21 cellular contexts compared by ENCODE assay signal in the genomic region with DNA sequence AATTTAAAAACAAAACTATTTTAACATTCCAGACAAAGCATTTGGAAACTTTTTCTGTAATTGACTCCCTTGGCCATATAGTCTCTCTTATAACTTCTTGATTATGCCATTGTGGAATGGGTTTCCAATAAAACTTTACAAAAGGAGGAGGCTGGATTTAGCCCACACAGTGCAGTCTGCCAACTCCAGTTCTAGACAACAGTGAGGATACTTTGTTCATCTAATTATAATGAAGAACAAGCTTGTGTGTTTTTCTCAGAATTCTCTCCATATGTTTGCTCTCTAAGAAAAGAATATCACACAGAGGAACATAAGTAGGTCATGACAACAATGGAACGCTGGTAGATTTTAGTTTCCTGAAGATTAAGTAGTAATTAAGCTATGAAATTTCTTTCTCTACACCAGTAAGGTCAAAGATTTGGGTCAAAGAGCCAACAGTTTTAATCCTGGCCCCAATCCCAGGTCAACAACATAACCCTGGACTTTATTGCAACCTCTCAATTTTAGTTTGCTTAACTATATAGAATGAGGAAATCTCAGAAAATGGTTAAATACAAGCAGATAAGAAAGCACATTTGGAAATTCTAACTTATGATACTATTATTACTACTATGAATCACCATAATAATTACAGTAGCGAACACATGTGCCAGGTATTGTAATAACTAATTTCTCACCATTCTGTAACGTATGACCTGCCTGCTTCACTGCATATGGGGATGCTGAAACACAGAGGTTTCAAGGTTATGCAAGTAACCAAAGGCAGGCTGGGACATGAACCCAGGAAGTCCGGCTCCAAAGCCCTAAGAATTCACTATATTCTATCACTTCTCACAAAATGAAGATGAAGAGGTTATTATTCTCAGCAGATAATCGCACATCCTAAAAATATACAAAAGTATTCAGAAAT.
DNase-seq lines count a peak whose midpoint lies in the region; ATAC-seq, FAIRE-seq and TF ChIP-seq lines count a peak whose summit lies in the region.
"Had no signal": no experiment of that assay in that cellular context is flagged by ENCODE, and none has a peak within 500 bp of the region (broad histone marks: within the 10 kb centered on the region; RNA-seq: fewer than 3 reads in every experiment).

No MANE protein-coding gene starts in this region.

- peak; percentile 47 to 64 (median 60) for ATAC-seq in pancreas
- ATAC-seq: activated T-cell treated with anti-CD3 and anti-CD28 coated beads, Interleukin-2, amount 50 U/mL, for 4 hours; left lung; stimulated activated effector memory CD8-positive, alpha-beta T cell treated with anti-CD3 and anti-CD28 coated beads, Interleukin-12 subunit alpha, Interleukin-12 subunit beta, amount 100 ng/mL, for 72 hours had no signal

- H3K27me3 ChIP-seq in left ventricle myocardium inferior (ENCODE audit: low read depth): no peaks in the 10 kb centered on the region
- no peaks in the 10 kb centered on the region for H3K27me3 ChIP-seq in pancreas
- H3K27me3 ChIP-seq: left lung had no signal

- peaks cover 42% of the 10 kb centered on the region for H3K36me3 Mint-ChIP-seq in brain
- H3K36me3 Mint-ChIP-seq in activated T-helper 2 cell treated with anti-CD3 and anti-CD28 coated beads, Interferon-gamma antibody, Interleukin-2, Interleukin-4, amounts not matched to agents 10 μg/mL and 5 μg/mL and 100 μg/mL, durations not matched to agents 14 hours and 24 hours and 36 hours (ENCODE audit: low read depth): no peaks in the 10 kb centered on the region
- H3K36me3 Mint-ChIP-seq in activated naive CD4-positive, alpha-beta T cell treated with anti-CD3 and anti-CD28 coated beads, Interleukin-2, amount 10 ng/mL, durations not matched to agents 7 days and 5 days: no peaks in the 10 kb centered on the region
- H3K36me3 Mint-ChIP-seq: activated CD4-positive, alpha-beta memory T cell treated with anti-CD3 and anti-CD28 coated beads for 36 hours; activated naive CD8-positive, alpha-beta T cell; naive B cell; stimulated activated effector memory CD8-positive, alpha-beta T cell treated with anti-CD3 and anti-CD28 coated beads, Interleukin-12 subunit alpha, Interleukin-12 subunit beta, amount 100 ng/mL, for 72 hours had no signal

- peak overlapping the region; percentile 36 for H3K27ac ChIP-seq in left ventricle myocardium inferior (replicated peaks)
- H3K27ac ChIP-seq in pancreas: peak overlapping the region in 1 of 4 donors; percentile 24

- CTCF ChIA-PET in activated naive CD4-positive, alpha-beta T cell treated with anti-CD3 and anti-CD28 coated beads, Interleukin-2, amount 10 ng/mL, durations not matched to agents 7 days and 5 days (lab: Charles Lee): no interaction called here

- DNase-seq in HPDE6-E6E7 (ENCODE audit: extremely low spot score) (peak; percentile 63), left ventricle myocardium inferior (no peak), pancreas (no peak)
- no peak for DNase-seq in activated T-helper 2 cell treated with anti-CD3 and anti-CD28 coated beads, Interferon-gamma antibody, Interleukin-2, Interleukin-4, amounts not matched to agents 10 μg/mL and 5 μg/mL and 100 μg/mL, durations not matched to agents 14 hours and 24 hours and 36 hours (ENCODE audit: low spot score)
- DNase-seq in stimulated activated naive CD4-positive, alpha-beta T cell (lab: John Stamatoyannopoulos, UW): no peak
- no peak for DNase-seq in activated naive CD4-positive, alpha-beta T cell treated with anti-CD3 and anti-CD28 coated beads, Interleukin-2, amount 10 ng/mL, durations not matched to agents 7 days and 5 days
- DNase-seq: activated CD4-positive, alpha-beta memory T cell treated with anti-CD3 and anti-CD28 coated beads for 36 hours; activated T-cell treated with anti-CD3 and anti-CD28 coated beads, Interleukin-2, amount 50 U/mL, for 4 hours; effector memory CD4-positive, alpha-beta T cell; GOT3; KG1; left lung; naive B cell; NCI-H1092 treated with DMSO at 0.1 percent for 48 hours; NCI-H2107; NK-92 treated with Interleukin-12 subunit alpha and Interleukin-12 subunit beta, amount 100 ng/mL, for 24 hours; posterior cingulate gyrus; trophoblast cell had no signal

- H3K27ac Mint-ChIP-seq in brain: peak overlapping the region in 3 of 5 experiments; percentile 37 to 57 (median 48)
- no peak overlapping the region for H3K27ac Mint-ChIP-seq in activated T-helper 2 cell treated with anti-CD3 and anti-CD28 coated beads, Interferon-gamma antibody, Interleukin-2, Interleukin-4, amounts not matched to agents 10 μg/mL and 5 μg/mL and 100 μg/mL, durations not matched to agents 14 hours and 24 hours and 36 hours
- H3K27ac Mint-ChIP-seq in activated naive CD4-positive, alpha-beta T cell treated with anti-CD3 and anti-CD28 coated beads, Interleukin-2, amount 10 ng/mL, durations not matched to agents 7 days and 5 days: no peak overlapping the region
- H3K27ac Mint-ChIP-seq: activated CD4-positive, alpha-beta memory T cell treated with anti-CD3 and anti-CD28 coated beads for 36 hours; activated naive CD8-positive, alpha-beta T cell; naive B cell; stimulated activated effector memory CD8-positive, alpha-beta T cell treated with anti-CD3 and anti-CD28 coated beads, Interleukin-12 subunit alpha, Interleukin-12 subunit beta, amount 100 ng/mL, for 72 hours had no signal

- TF ChIP-seq CTCF in brain (conservative IDR thresholded peaks at IDR 0.05): no peak
- TF ChIP-seq CTCF in left ventricle myocardium inferior (IDR thresholded peaks at IDR 0.05; ENCODE audit: borderline replicate concordance): no peak
- no peak for TF ChIP-seq CTCF in pancreas (IDR thresholded peaks at IDR 0.05)

- H3K9me3 ChIP-seq in left ventricle myocardium inferior (replicated peaks): peaks cover 4% of the 10 kb centered on the region
- H3K9me3 ChIP-seq in pancreas: no peaks in the 10 kb centered on the region
- H3K9me3 ChIP-seq: left lung had no signal

- H3K4me1 ChIP-seq in left ventricle myocardium inferior (peaks cover 54% of the 10 kb centered on the region), pancreas (peaks cover 0 to 12% (median 7%) of the 10 kb centered on the region in 3 donors)

- H3K36me3 ChIP-seq in left ventricle myocardium inferior: peaks cover 47% of the 10 kb centered on the region
- H3K36me3 ChIP-seq in pancreas: peaks cover 0 to 25% (median 0%) of the 10 kb centered on the region in 3 donors

- no peak overlapping the region for H3K4me3 ChIP-seq in left ventricle myocardium inferior
- H3K4me3 ChIP-seq in pancreas: no peak overlapping the region
- H3K4me3 ChIP-seq: left lung had no signal

- peaks cover 20% of the 10 kb centered on the region for H3K4me1 Mint-ChIP-seq in brain
- H3K4me1 Mint-ChIP-seq in activated T-helper 2 cell treated with anti-CD3 and anti-CD28 coated beads, Interferon-gamma antibody, Interleukin-2, Interleukin-4, amounts not matched to agents 10 μg/mL and 5 μg/mL and 100 μg/mL, durations not matched to agents 14 hours and 24 hours and 36 hours (ENCODE audit: low read depth): no peaks in the 10 kb centered on the region
- H3K4me1 Mint-ChIP-seq in activated naive CD4-positive, alpha-beta T cell treated with anti-CD3 and anti-CD28 coated beads, Interleukin-2, amount 10 ng/mL, durations not matched to agents 7 days and 5 days: no peaks in the 10 kb centered on the region
- H3K4me1 Mint-ChIP-seq: naive B cell; stimulated activated effector memory CD8-positive, alpha-beta T cell treated with anti-CD3 and anti-CD28 coated beads, Interleukin-12 subunit alpha, Interleukin-12 subunit beta, amount 100 ng/mL, for 72 hours had no signal

- H3K4me3 Mint-ChIP-seq in brain: no peak overlapping the region
- no peak overlapping the region for H3K4me3 Mint-ChIP-seq in activated T-helper 2 cell treated with anti-CD3 and anti-CD28 coated beads, Interferon-gamma antibody, Interleukin-2, Interleukin-4, amounts not matched to agents 10 μg/mL and 5 μg/mL and 100 μg/mL, durations not matched to agents 14 hours and 24 hours and 36 hours (ENCODE audit: low read depth)
- no peak overlapping the region for H3K4me3 Mint-ChIP-seq in activated naive CD4-positive, alpha-beta T cell treated with anti-CD3 and anti-CD28 coated beads, Interleukin-2, amount 10 ng/mL, durations not matched to agents 7 days and 5 days
- H3K4me3 Mint-ChIP-seq: activated CD4-positive, alpha-beta memory T cell treated with anti-CD3 and anti-CD28 coated beads for 36 hours; activated naive CD8-positive, alpha-beta T cell; activated T-cell treated with anti-CD3 and anti-CD28 coated beads, Interleukin-2, amount 50 U/mL, for 4 hours; naive B cell; stimulated activated effector memory CD8-positive, alpha-beta T cell treated with anti-CD3 and anti-CD28 coated beads, Interleukin-12 subunit alpha, Interleukin-12 subunit beta, amount 100 ng/mL, for 72 hours had no signal

- H3K27me3 Mint-ChIP-seq in brain: no peaks in the 10 kb centered on the region
- H3K27me3 Mint-ChIP-seq in activated T-helper 2 cell treated with anti-CD3 and anti-CD28 coated beads, Interferon-gamma antibody, Interleukin-2, Interleukin-4, amounts not matched to agents 10 μg/mL and 5 μg/mL and 100 μg/mL, durations not matched to agents 14 hours and 24 hours and 36 hours (ENCODE audit: low read depth): peaks cover 7% of the 10 kb centered on the region
- H3K27me3 Mint-ChIP-seq in activated naive CD4-positive, alpha-beta T cell treated with anti-CD3 and anti-CD28 coated beads, Interleukin-2, amount 10 ng/mL, durations not matched to agents 7 days and 5 days: no peaks in the 10 kb centered on the region

- no peak for FAIRE-seq in pancreas (lab: Jason Lieb, UNC)

- WGBS in pancreas, 2 donors: 39 to 42% methylated on average over 5 of the region's 5 CpGs

- intact Hi-C loops in left ventricle myocardium inferior (cut with micrococcal nuclease): no loop called here
- intact Hi-C loops in pancreas (cut with DNase I): loop anchor here in 1 of 3 donors (10.0 kb wide), 1 partner anchor 48 kb away; no protein-coding TSS in a partner anchor
- intact Hi-C loops in activated T-helper 2 cell treated with anti-CD3 and anti-CD28 coated beads, Interferon-gamma antibody, Interleukin-2, Interleukin-4, amounts not matched to agents 10 μg/mL and 5 μg/mL and 100 μg/mL, durations not matched to agents 14 hours and 24 hours and 36 hours (cut with micrococcal nuclease): no loop called here

- H3K9me3 Mint-ChIP-seq in brain: peaks cover 0 to 3% (median 0%) of the 10 kb centered on the region in 5 experiments
- no peaks in the 10 kb centered on the region for H3K9me3 Mint-ChIP-seq in activated T-helper 2 cell treated with anti-CD3 and anti-CD28 coated beads, Interferon-gamma antibody, Interleukin-2, Interleukin-4, amounts not matched to agents 10 μg/mL and 5 μg/mL and 100 μg/mL, durations not matched to agents 14 hours and 24 hours and 36 hours
- H3K9me3 Mint-ChIP-seq in activated naive CD4-positive, alpha-beta T cell treated with anti-CD3 and anti-CD28 coated beads, Interleukin-2, amount 10 ng/mL, durations not matched to agents 7 days and 5 days: no peaks in the 10 kb centered on the region
- H3K9me3 Mint-ChIP-seq: activated T-cell treated with anti-CD3 and anti-CD28 coated beads, Interleukin-2, amount 50 U/mL, for 4 hours had no signal

Comparison
In these comparisons a context has a peak if more than half of its experiments do, and no peak if none do; other contexts are left out.
1. H3K27ac Mint-ChIP-seq: peak in brain (3 of 5); none in activated T-helper 2 cell treated with anti-CD3 and anti-CD28 coated beads, Interferon-gamma antibody, Interleukin-2, Interleukin-4, amounts not matched to agents 10 μg/mL and 5 μg/mL and 100 μg/mL, durations not matched to agents 14 hours and 24 hours and 36 hours (single experiment) and activated naive CD4-positive, alpha-beta T cell treated with anti-CD3 and anti-CD28 coated beads, Interleukin-2, amount 10 ng/mL, durations not matched to agents 7 days and 5 days (single experiment).